10 cellular contexts compared by ENCODE assay signal in genomic region chrX:78979789-78980464, GRCh38. TPM values are rescaled to one million over a fixed set of nuclear protein-coding genes. Genes with fewer than 3 reads are reported as not detected.
DNase-seq lines count a peak whose midpoint lies in the region; ATAC-seq and TF ChIP-seq lines count a peak whose summit lies in the region.
"Had no signal": no experiment of that assay in that cellular context is flagged by ENCODE, and none has a peak within 500 bp of the region (broad histone marks: within the 10 kb centered on the region; RNA-seq: fewer than 3 reads in every experiment).

No MANE protein-coding gene starts in this region.

- DNase-seq in activated CD4-positive, alpha-beta memory T cell treated with anti-CD3 and anti-CD28 coated beads for 36 hours = peak; percentile 20
- no peak for DNase-seq in LoVo (ENCODE audit: low spot score)
- no peak for DNase-seq in uterus
- DNase-seq in 8988T = no peak
- no peak for DNase-seq in neural progenitor cell (ENCODE audit: low spot score)
- DNase-seq: activated effector memory CD4-positive, alpha-beta T cell treated with anti-CD3 and anti-CD28 coated beads, Interleukin-2, amount 50 U/mL, for 16 hours; NCI-H187 treated with DMSO at 0.1 percent for 48 hours had no signal

- TF ChIP-seq CTCF in uterus (IDR thresholded peaks at IDR 0.05) (no peak), neural progenitor cell (IDR thresholded peaks at IDR 0.05) (no peak)

- no peaks in the 10 kb centered on the region for H3K79me2 ChIP-seq in neural progenitor cell (ENCODE audit: low read depth)

- H3K36me3 ChIP-seq in uterus (no peaks in the 10 kb centered on the region), neural progenitor cell (no peaks in the 10 kb centered on the region)

- H3K27ac Mint-ChIP-seq in activated CD4-positive, alpha-beta memory T cell treated with anti-CD3 and anti-CD28 coated beads for 36 hours = peak overlapping the region; percentile 97
- H3K27ac Mint-ChIP-seq in neural progenitor cell = no peak overlapping the region

- H3K9me3 Mint-ChIP-seq in activated CD4-positive, alpha-beta memory T cell treated with anti-CD3 and anti-CD28 coated beads for 36 hours = peaks cover 2% of the 10 kb centered on the region
- peaks cover 2% of the 10 kb centered on the region for H3K9me3 Mint-ChIP-seq in neural progenitor cell

- H3K4me2 ChIP-seq in neural progenitor cell = no peak overlapping the region

- H3K27ac ChIP-seq in uterus (no peak overlapping the region), neural progenitor cell (no peak overlapping the region)

- intact Hi-C loops in activated CD4-positive, alpha-beta memory T cell treated with anti-CD3 and anti-CD28 coated beads for 36 hours (cut with micrococcal nuclease) = loop anchor here (1.0 to 2.0 kb wide), 2 partner anchors 35 to 57 kb away; partner anchors contain the start of gene P2RY10
- intact Hi-C loops in uterus (cut with DNase I; ENCODE audit: low total_unique reads) = no loop called here

- no peak overlapping the region for H2AFZ ChIP-seq in neural progenitor cell (replicated peaks)

- no peak for TF ChIP-seq POLR2A in uterus (IDR thresholded peaks at IDR 0.05)

- H3K27me3 ChIP-seq in uterus = peaks cover 0 to 11% of the 10 kb centered on the region in 2 donors
- no peaks in the 10 kb centered on the region for H3K27me3 ChIP-seq in neural progenitor cell

- ATAC-seq in GM19328 (IDR thresholded peaks at IDR 0.05; ENCODE audit: unreplicated experiment) = peak; percentile 96
- peak; percentile 98 for ATAC-seq in HG03064 (IDR thresholded peaks at IDR 0.05; ENCODE audit: low read depth, unreplicated experiment)

- CTCF ChIA-PET in activated CD4-positive, alpha-beta memory T cell treated with anti-CD3 and anti-CD28 coated beads for 36 hours (lab: Charles Lee) = no interaction called here

- H3K27me3 Mint-ChIP-seq in activated CD4-positive, alpha-beta memory T cell treated with anti-CD3 and anti-CD28 coated beads for 36 hours = no peaks in the 10 kb centered on the region
- no peaks in the 10 kb centered on the region for H3K27me3 Mint-ChIP-seq in neural progenitor cell (ENCODE audit: insufficient read depth, low read depth)

- H3K4me1 Mint-ChIP-seq in activated CD4-positive, alpha-beta memory T cell treated with anti-CD3 and anti-CD28 coated beads for 36 hours (ENCODE audit: low read depth) = peaks cover 18% of the 10 kb centered on the region
- H3K4me1 Mint-ChIP-seq in neural progenitor cell = no peaks in the 10 kb centered on the region

- H3K9me3 ChIP-seq in uterus (no peaks in the 10 kb centered on the region), neural progenitor cell (ENCODE audit: low read depth) (no peaks in the 10 kb centered on the region)

- no peaks in the 10 kb centered on the region for H4K20me1 ChIP-seq in neural progenitor cell (ENCODE audit: low read depth)

- POLR2A ChIA-PET in activated CD4-positive, alpha-beta memory T cell treated with anti-CD3 and anti-CD28 coated beads for 36 hours (lab: Charles Lee) = no interaction called here

- no peak overlapping the region for H3K9ac ChIP-seq in neural progenitor cell

- peaks cover 4% of the 10 kb centered on the region for H3K36me3 Mint-ChIP-seq in activated CD4-positive, alpha-beta memory T cell treated with anti-CD3 and anti-CD28 coated beads for 36 hours
- no peaks in the 10 kb centered on the region for H3K36me3 Mint-ChIP-seq in neural progenitor cell

- no peaks in the 10 kb centered on the region for H3K4me1 ChIP-seq in uterus
- no peaks in the 10 kb centered on the region for H3K4me1 ChIP-seq in neural progenitor cell

- H3K4me3 Mint-ChIP-seq in activated CD4-positive, alpha-beta memory T cell treated with anti-CD3 and anti-CD28 coated beads for 36 hours = peak overlapping the region; percentile 73
- H3K4me3 Mint-ChIP-seq in neural progenitor cell = no peak overlapping the region

- H3F3A ChIP-seq in neural progenitor cell (ENCODE audit: low read depth) = no peaks in the 10 kb centered on the region

- peak overlapping the region; percentile 26; the same call in 1 of the 2 replicates for H3K4me3 ChIP-seq in GM08714 (ENCODE audit: low read length)
- no peak overlapping the region for H3K4me3 ChIP-seq in uterus
- H3K4me3 ChIP-seq in neural progenitor cell = no peak overlapping the region

RNA-seq across cellular contexts. Expression of gene P2RY10, which starts 34.7 kb away (rescaled TPM):
- 10 to 100 TPM; 38.8 to 39.3 TPM for total RNA-seq in activated CD4-positive, alpha-beta memory T cell treated with anti-CD3 and anti-CD28 coated beads for 36 hours
- total RNA-seq in uterus = 1 to 10 TPM in 1 of 4 donors, not detected in 3; 1.2 TPM
- total RNA-seq in neural progenitor cell (ENCODE audit: low replicate concordance) = not detected in 2 replicates

Comparison
In these comparisons a context has a peak if more than half of its experiments do, and no peak if none do; other contexts are left out.
1. RNA of gene P2RY10, which starts 34.7 kb away (total RNA-seq): 38.8 to 39.3 TPM in activated CD4-positive, alpha-beta memory T cell treated with anti-CD3 and anti-CD28 coated beads for 36 hours; 1.2 TPM in uterus and not detected in neural progenitor cell; every median in the first group is over 10 times any median in the second.